Comparison of ENCODE assay signal across 8 cellular contexts in genomic region chr16:89489731-89490385, GRCh38. TPM values are rescaled to one million over a fixed set of nuclear protein-coding genes. Genes with fewer than 3 reads are reported as not detected.
DNase-seq lines count a peak whose midpoint lies in the region; ATAC-seq and TF ChIP-seq lines count a peak whose summit lies in the region.

No MANE protein-coding gene starts in this region.

- peaks cover 0 to 56% (median 49%) of the 10 kb centered on the region in 4 donors for H3K4me1 ChIP-seq in sigmoid colon

- H3K27ac Mint-ChIP-seq in chondrocyte (ENCODE audit: unreplicated experiment) = no peak overlapping the region

- H3F3A ChIP-seq in SU-DHL-6 (ENCODE audit: insufficient read depth) = peaks cover 29% of the 10 kb centered on the region

- TF ChIP-seq CTCF in GM12875 (IDR thresholded peaks at IDR 0.05; ENCODE audit: borderline replicate concordance, insufficient read depth, low read depth, low read length) = no peak
- no peak for TF ChIP-seq CTCF in SU-DHL-6 (IDR thresholded peaks at IDR 0.05; ENCODE audit: insufficient read depth, low read length, poor library complexity, severe bottlenecking)
- no peak for TF ChIP-seq CTCF in fibroblast of the aortic adventitia (IDR thresholded peaks at IDR 0.05; ENCODE audit: insufficient read depth, low read length)
- no peak for TF ChIP-seq CTCF in sigmoid colon (IDR thresholded peaks at IDR 0.05)
- no peak for TF ChIP-seq CTCF in chondrocyte (IDR thresholded peaks at IDR 0.05)

- H3K9me3 Mint-ChIP-seq in chondrocyte (ENCODE audit: low read depth) = no peaks in the 10 kb centered on the region

- H3K4me2 ChIP-seq in SU-DHL-6 (ENCODE audit: low read depth, low read length, poor library complexity, severe bottlenecking) = peak overlapping the region; percentile 97

- no peak for TF ChIP-seq POLR2A in sigmoid colon (IDR thresholded peaks at IDR 0.05)

- 1% methylated on average over 94 of the region's 94 CpGs for WGBS in sigmoid colon, 2 donors

- intact Hi-C loops in sigmoid colon (cut with DNase I) = loop anchor here (1.0 to 5.0 kb wide), 3 partner anchors 72 to 158 kb away; partner anchors contain the start of gene RPL13

- H4K20me1 ChIP-seq in SU-DHL-6 (ENCODE audit: low read depth, low read length) = peaks cover 24% of the 10 kb centered on the region

- H3K36me3 ChIP-seq in SU-DHL-6 (ENCODE audit: low read length) = peaks cover 3% of the 10 kb centered on the region; the same call in 1 of the 2 replicates
- H3K36me3 ChIP-seq in sigmoid colon = no peaks in the 10 kb centered on the region

- no peaks in the 10 kb centered on the region for H3K9me2 ChIP-seq in SU-DHL-6 (replicated peaks; ENCODE audit: insufficient read depth, low read length)

- ATAC-seq in HG03196 (IDR thresholded peaks at IDR 0.05; ENCODE audit: unreplicated experiment) = no peak
- ATAC-seq in GM18498 (IDR thresholded peaks at IDR 0.05; ENCODE audit: unreplicated experiment) = no peak

- H3K79me2 ChIP-seq in SU-DHL-6 (ENCODE audit: insufficient read depth, low read length) = peaks cover 53% of the 10 kb centered on the region

- TF ChIP-seq EP300 in sigmoid colon (IDR thresholded peaks at IDR 0.05) = no peak

- peak overlapping the region; percentile 65 for H3K9ac ChIP-seq in SU-DHL-6 (ENCODE audit: low read length)

- H3K36me3 Mint-ChIP-seq in chondrocyte (ENCODE audit: low read depth) = peaks cover 4% of the 10 kb centered on the region

- H3K4me3 ChIP-seq in GM12875 (ENCODE audit: low read depth, low read length) (peak overlapping the region; percentile 61), SU-DHL-6 (ENCODE audit: insufficient read depth, low read length, poor library complexity, severe bottlenecking) (peak overlapping the region; percentile 68), fibroblast of the aortic adventitia (ENCODE audit: low read depth, low read length) (peak overlapping the region; percentile 71), sigmoid colon (peak overlapping the region; percentile 69 to 98 (median 94))

- H3K27me3 ChIP-seq in SU-DHL-6 (ENCODE audit: low read length) = no peaks in the 10 kb centered on the region
- H3K27me3 ChIP-seq in sigmoid colon = no peaks in the 10 kb centered on the region

- H3K4me3 Mint-ChIP-seq in chondrocyte (ENCODE audit: unreplicated experiment) = no peak overlapping the region

- H3K27me3 Mint-ChIP-seq in chondrocyte (ENCODE audit: low read depth) = no peaks in the 10 kb centered on the region

- H3K4me1 Mint-ChIP-seq in chondrocyte (ENCODE audit: low read depth) = peaks cover 59% of the 10 kb centered on the region

- H3K9me3 ChIP-seq in SU-DHL-6 (ENCODE audit: insufficient read depth, low read length) (no peaks in the 10 kb centered on the region), sigmoid colon (no peaks in the 10 kb centered on the region)

- no peak for DNase-seq in fibroblast of the aortic adventitia (ENCODE audit: low read depth)
- DNase-seq in sigmoid colon = no peak
- DNase-seq in iPS-NIHi11 (ENCODE audit: low spot score) = no peak
- DNase-seq in chondrocyte (ENCODE audit: low spot score) = no peak

- H3K27ac ChIP-seq in SU-DHL-6 (ENCODE audit: low read depth, low read length) = peak overlapping the region; percentile 83
- H3K27ac ChIP-seq in sigmoid colon = peak overlapping the region; percentile 95 to 100 (median 98)

- no peak overlapping the region for H2AFZ ChIP-seq in SU-DHL-6 (ENCODE audit: low read depth, low read length, severe bottlenecking)

RNA-seq across cellular contexts. Expression of gene ANKRD11, which starts 0.5 kb away (rescaled TPM):
- 66.4 and 78.9 TPM in 2 replicates for total RNA-seq in fibroblast of the aortic adventitia (ENCODE audit: low replicate concordance)
- total RNA-seq in sigmoid colon = 100 to 1,000 TPM in 1 of 4 donors, 10 to 100 TPM in 3; 42.6 to 161 (median 48.8) TPM
- 10 to 100 TPM; 30.6 to 96.8 (median 37.0) TPM for polyA plus RNA-seq in sigmoid colon
- 106 to 185 TPM (median 180 TPM) in 3 replicates for total RNA-seq in chondrocyte

RNA-seq across cellular contexts. Expression of gene SPG7, which starts 18.3 kb away (rescaled TPM):
- total RNA-seq in fibroblast of the aortic adventitia (ENCODE audit: low replicate concordance) (78.1 and 98.7 TPM in 2 replicates), sigmoid colon (100 to 1,000 TPM in 2 of 4 donors, 10 to 100 TPM in 2; 69.4 to 211 (median 113) TPM), chondrocyte (84.6 to 127 TPM (median 87.6 TPM) in 3 replicates)
- 100 to 1,000 TPM in 1 of 3 donors, 10 to 100 TPM in 2; 27.7 to 110 (median 33.6) TPM for polyA plus RNA-seq in sigmoid colon
